ENCODE assay signal across 9 cellular contexts in the genomic region with DNA sequence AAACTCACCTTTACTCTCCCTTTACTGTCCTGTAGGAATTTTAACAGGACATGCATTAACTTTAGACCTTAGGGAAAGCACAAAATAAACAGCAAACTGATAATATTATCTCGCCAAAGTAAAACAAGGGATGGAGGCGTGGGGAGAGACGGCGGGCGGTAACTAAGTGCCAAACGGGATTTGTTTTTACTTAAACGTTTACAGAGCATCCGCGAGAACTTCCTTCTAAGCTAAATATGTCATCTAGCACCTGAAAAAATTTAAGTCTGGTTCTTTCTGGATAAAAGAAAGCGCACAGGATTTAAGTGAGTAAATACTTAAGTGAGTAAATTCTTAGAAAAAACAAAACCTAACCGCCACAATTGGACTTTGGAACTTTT.
DNase-seq lines count a peak whose midpoint lies in the region; ATAC-seq, FAIRE-seq and TF ChIP-seq lines count a peak whose summit lies in the region.
"Had no signal": no experiment of that assay in that cellular context is flagged by ENCODE, and none has a peak within 500 bp of the region (broad histone marks: within the 10 kb centered on the region; RNA-seq: fewer than 3 reads in every experiment).

No MANE protein-coding gene starts in this region.

- no peak for DNase-seq in Right ventricle myocardium superior
- DNase-seq in Right ventricle myocardium inferior (ENCODE audit: missing footprints) = no peak
- no peak for DNase-seq in WTC11 (ENCODE audit: low spot score)
- no peak for DNase-seq in iPS DF 6.9 (ENCODE audit: low read depth, low spot score)
- peak; percentile 20 for DNase-seq in small intestine
- no peak for DNase-seq in NCI-H146 treated with DMSO at 0.1 percent for 48 hours (lab: John Stamatoyannopoulos, UW; ENCODE audit: unreplicated experiment)

- intact Hi-C loops in Right ventricle myocardium superior (cut with DNase I) = no loop called here
- intact Hi-C loops in Right ventricle myocardium inferior (cut with DNase I) = loop anchor here (2.0 kb wide), 1 partner anchor 108 kb away; the partner anchor contains the start of gene SPRY1

- POLR2A ChIA-PET in WTC11 (lab: Charles Lee) = interaction anchor here (1.0 to 1.9 kb wide), 2 partner anchors 17 to 108 kb away, joined by 4 to 9 read pairs; partner anchors contain the start of gene SPRY1

- TF ChIP-seq CTCF in WTC11 (IDR thresholded peaks at IDR 0.05) = no peak

- H3K4me3 Mint-ChIP-seq in WTC11 = peak overlapping the region; percentile 70

- H3K9me3 Mint-ChIP-seq in WTC11 = peaks cover 36% of the 10 kb centered on the region

- peaks cover 39% of the 10 kb centered on the region for H3K36me3 Mint-ChIP-seq in WTC11

- CTCF ChIA-PET in WTC11 (lab: Charles Lee) = interaction anchor here (0.7 to 1.2 kb wide), 3 partner anchors 59 to 108 kb away, joined by 3 to 4 read pairs (median 4); partner anchors contain the start of gene SPRY1

- 0 out of 2 replicates have a peak, but pooled peaks cover 1% of the 10 kb centered on the region for H3K9me3 ChIP-seq in iPS DF 6.9 (ENCODE audit: control insufficient read depth, insufficient read depth, low read length)
- no peaks in the 10 kb centered on the region for H3K9me3 ChIP-seq in small intestine (ENCODE audit: control insufficient read depth, low read depth)

- H3K4me1 Mint-ChIP-seq in WTC11 = peaks cover 59% of the 10 kb centered on the region

- peak overlapping the region; percentile 100 for H3K27ac Mint-ChIP-seq in WTC11

- H3K27me3 Mint-ChIP-seq in WTC11 (ENCODE audit: low read depth) = peaks cover 4% of the 10 kb centered on the region; the same call in 1 of the 2 replicates

- H3K4me3 ChIP-seq in iPS DF 6.9 (ENCODE audit: low read length) (peak overlapping the region; percentile 7; the same call in 1 of the 2 replicates), small intestine (ENCODE audit: low read depth in 1 of 2, low read length in 2 of 2) (peak overlapping the region in 1 of 2 donors; percentile 53)

- peak; percentile 50 for ATAC-seq in Right ventricle myocardium superior (ENCODE audit: poor library complexity)
- no peak for ATAC-seq in Right ventricle myocardium inferior
- no peak for ATAC-seq in WTC11
- ATAC-seq in HG03097 (IDR thresholded peaks at IDR 0.05; ENCODE audit: low FRiP score, unreplicated experiment) = no peak
- no peak for ATAC-seq in GM19351 (IDR thresholded peaks at IDR 0.05; ENCODE audit: unreplicated experiment)

- H3K27ac ChIP-seq in iPS DF 6.9 (ENCODE audit: low read length) (no peak overlapping the region), small intestine (ENCODE audit: low read depth in 1 of 2, low read length in 1 of 2) (peak overlapping the region in 1 of 2 donors; percentile 65)

- no CpG with 5 or more reads among the region's 11 CpGs for WGBS in iPS DF 6.9 (ENCODE audit: insufficient coverage, insufficient read length)
- 7 to 15% (median 13%) methylated on average over 11 of the region's 11 CpGs for WGBS in small intestine, 3 donors

- no peak for FAIRE-seq in small intestine (lab: Jason Lieb, UNC)
- FAIRE-seq: colon had no signal

- no peaks in the 10 kb centered on the region for H3K27me3 ChIP-seq in iPS DF 6.9 (ENCODE audit: control insufficient read depth, insufficient read depth, low read length)
- H3K27me3 ChIP-seq in small intestine (ENCODE audit: control insufficient read depth in 2 of 2, insufficient read depth in 2 of 2, low read length in 2 of 2) = no peaks in the 10 kb centered on the region

- H3K4me1 ChIP-seq in iPS DF 6.9 (ENCODE audit: control insufficient read depth, insufficient read depth, low read length) (peaks cover 2% of the 10 kb centered on the region; the same call in 1 of the 2 replicates), small intestine (ENCODE audit: control insufficient read depth in 2 of 2, insufficient read depth in 1 of 2, low read depth in 1 of 2, low read length in 1 of 2) (no peaks in the 10 kb centered on the region)

- H3K36me3 ChIP-seq in iPS DF 6.9 (ENCODE audit: control insufficient read depth, insufficient read depth, low read length) (no peaks in the 10 kb centered on the region), small intestine (ENCODE audit: control insufficient read depth in 2 of 2, insufficient read depth in 2 of 2, low read length in 2 of 2) (no peaks in the 10 kb centered on the region)

TF ChIP-seq in WTC11, 78 proteins besides CTCF, POLR2A, EP300 and RAD21:
- TF ChIP-seq PRRX2 (CRISPR knock-in tag; IDR thresholded peaks at IDR 0.05) (no peak), CREM (CRISPR knock-in tag; IDR thresholded peaks at IDR 0.05) (no peak), NR2C2 (CRISPR knock-in tag; IDR thresholded peaks at IDR 0.05) (no peak), ZNF138 (CRISPR knock-in tag; conservative IDR thresholded peaks at IDR 0.05) (no peak), ZBTB43 (CRISPR knock-in tag; IDR thresholded peaks at IDR 0.05) (no peak)
- TF ChIP-seq, protein P1, sequence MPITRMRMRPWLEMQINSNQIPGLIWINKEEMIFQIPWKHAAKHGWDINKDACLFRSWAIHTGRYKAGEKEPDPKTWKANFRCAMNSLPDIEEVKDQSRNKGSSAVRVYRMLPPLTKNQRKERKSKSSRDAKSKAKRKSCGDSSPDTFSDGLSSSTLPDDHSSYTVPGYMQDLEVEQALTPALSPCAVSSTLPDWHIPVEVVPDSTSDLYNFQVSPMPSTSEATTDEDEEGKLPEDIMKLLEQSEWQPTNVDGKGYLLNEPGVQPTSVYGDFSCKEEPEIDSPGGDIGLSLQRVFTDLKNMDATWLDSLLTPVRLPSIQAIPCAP (CRISPR knock-in tag; IDR thresholded peaks at IDR 0.05) = no peak
- TF ChIP-seq, protein P2, sequence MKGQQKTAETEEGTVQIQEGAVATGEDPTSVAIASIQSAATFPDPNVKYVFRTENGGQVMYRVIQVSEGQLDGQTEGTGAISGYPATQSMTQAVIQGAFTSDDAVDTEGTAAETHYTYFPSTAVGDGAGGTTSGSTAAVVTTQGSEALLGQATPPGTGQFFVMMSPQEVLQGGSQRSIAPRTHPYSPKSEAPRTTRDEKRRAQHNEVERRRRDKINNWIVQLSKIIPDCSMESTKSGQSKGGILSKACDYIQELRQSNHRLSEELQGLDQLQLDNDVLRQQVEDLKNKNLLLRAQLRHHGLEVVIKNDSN (CRISPR knock-in tag; IDR thresholded peaks at IDR 0.05) = no peak
- TF ChIP-seq, protein P3, sequence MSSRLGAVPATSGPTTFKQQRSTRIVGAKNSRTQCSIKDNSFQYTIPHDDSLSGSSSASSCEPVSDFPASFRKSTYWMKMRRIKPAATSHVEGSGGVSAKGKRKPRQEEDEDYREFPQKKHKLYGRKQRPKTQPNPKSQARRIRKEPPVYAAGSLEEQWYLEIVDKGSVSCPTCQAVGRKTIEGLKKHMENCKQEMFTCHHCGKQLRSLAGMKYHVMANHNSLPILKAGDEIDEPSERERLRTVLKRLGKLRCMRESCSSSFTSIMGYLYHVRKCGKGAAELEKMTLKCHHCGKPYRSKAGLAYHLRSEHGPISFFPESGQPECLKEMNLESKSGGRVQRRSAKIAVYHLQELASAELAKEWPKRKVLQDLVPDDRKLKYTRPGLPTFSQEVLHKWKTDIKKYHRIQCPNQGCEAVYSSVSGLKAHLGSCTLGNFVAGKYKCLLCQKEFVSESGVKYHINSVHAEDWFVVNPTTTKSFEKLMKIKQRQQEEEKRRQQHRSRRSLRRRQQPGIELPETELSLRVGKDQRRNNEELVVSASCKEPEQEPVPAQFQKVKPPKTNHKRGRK (CRISPR knock-in tag; IDR thresholded peaks at IDR 0.05; ENCODE audit: borderline replicate concordance) = no peak
- TF ChIP-seq, protein P4, sequence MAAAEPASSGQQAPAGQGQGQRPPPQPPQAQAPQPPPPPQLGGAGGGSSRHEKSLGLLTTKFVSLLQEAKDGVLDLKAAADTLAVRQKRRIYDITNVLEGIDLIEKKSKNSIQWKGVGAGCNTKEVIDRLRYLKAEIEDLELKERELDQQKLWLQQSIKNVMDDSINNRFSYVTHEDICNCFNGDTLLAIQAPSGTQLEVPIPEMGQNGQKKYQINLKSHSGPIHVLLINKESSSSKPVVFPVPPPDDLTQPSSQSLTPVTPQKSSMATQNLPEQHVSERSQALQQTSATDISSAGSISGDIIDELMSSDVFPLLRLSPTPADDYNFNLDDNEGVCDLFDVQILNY (CRISPR knock-in tag; IDR thresholded peaks at IDR 0.05) = no peak
- TF ChIP-seq, protein P5, sequence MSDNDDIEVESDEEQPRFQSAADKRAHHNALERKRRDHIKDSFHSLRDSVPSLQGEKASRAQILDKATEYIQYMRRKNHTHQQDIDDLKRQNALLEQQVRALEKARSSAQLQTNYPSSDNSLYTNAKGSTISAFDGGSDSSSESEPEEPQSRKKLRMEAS (CRISPR knock-in tag; IDR thresholded peaks at IDR 0.05) = no peak
- TF ChIP-seq, protein P6, sequence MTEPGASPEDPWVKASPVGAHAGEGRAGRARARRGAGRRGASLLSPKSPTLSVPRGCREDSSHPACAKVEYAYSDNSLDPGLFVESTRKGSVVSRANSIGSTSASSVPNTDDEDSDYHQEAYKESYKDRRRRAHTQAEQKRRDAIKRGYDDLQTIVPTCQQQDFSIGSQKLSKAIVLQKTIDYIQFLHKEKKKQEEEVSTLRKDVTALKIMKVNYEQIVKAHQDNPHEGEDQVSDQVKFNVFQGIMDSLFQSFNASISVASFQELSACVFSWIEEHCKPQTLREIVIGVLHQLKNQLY (CRISPR knock-in tag; IDR thresholded peaks at IDR 0.05) = no peak
- TF ChIP-seq, protein P7, sequence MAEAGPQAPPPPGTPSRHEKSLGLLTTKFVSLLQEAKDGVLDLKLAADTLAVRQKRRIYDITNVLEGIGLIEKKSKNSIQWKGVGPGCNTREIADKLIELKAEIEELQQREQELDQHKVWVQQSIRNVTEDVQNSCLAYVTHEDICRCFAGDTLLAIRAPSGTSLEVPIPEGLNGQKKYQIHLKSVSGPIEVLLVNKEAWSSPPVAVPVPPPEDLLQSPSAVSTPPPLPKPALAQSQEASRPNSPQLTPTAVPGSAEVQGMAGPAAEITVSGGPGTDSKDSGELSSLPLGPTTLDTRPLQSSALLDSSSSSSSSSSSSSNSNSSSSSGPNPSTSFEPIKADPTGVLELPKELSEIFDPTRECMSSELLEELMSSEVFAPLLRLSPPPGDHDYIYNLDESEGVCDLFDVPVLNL (CRISPR knock-in tag; IDR thresholded peaks at IDR 0.05; ENCODE audit: borderline replicate concordance, low read depth) = no peak
